ENCODE assay signal across 8 cellular contexts in the genomic region with DNA sequence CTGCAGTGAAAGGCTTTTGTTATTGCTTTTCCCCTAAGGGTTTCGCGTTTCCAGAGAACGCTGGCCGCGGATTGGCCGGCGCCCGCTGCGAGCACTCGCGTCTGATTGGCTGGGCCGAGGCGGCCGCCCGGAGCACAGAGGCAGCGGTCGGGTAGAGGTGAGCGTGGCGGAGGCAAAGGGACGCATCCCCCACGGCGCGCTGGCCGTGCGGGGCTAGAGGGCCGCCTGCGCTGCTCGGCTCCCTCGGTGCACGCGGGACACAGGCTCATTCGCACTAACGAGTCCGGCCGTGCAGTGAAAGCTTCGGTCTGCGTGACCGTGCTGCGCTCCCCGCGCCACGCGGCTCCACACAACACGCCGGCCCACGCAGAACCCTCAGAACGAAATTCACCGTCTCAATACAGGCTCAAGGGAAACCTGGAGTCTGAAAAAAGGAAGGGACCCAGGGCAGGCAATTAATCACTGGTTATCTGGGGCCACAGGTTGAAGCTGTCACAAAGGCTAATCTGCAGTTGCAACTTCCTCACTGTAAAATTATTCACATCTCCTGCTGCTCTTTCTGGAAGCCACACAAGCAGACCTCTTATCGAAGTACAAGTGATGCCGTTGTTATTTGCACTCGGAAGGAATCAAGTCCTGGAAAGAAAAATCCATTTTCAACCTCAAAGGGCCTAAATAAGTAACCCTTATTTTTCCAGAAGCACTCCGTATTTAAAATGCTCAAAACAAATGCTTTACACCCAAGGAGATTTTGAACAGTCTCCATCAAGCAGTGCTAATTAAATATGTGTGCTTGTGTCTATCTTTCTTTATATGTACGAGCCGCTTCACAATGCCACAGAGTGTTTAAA.
DNase-seq lines count a peak whose midpoint lies in the region; ATAC-seq and TF ChIP-seq lines count a peak whose summit lies in the region.

No MANE protein-coding gene starts in this region.

- TF ChIP-seq POLR2A in GM18526 (IDR thresholded peaks at IDR 0.05; ENCODE audit: extremely low read depth, insufficient read length) = peak; percentile 25

- H3K4me2 ChIP-seq in neural progenitor cell = peak overlapping the region; percentile 70

- DNase-seq in Ammon's horn (ENCODE audit: low spot score) = peak; percentile 93
- DNase-seq in NCI-H510A treated with DMSO at 0.1 percent for 48 hours (lab: John Stamatoyannopoulos, UW) = peak; percentile 77
- DNase-seq in activated naive CD4-positive, alpha-beta T cell treated with anti-CD3 and anti-CD28 coated beads, Interleukin-2, amount 50 U/mL, for 16 hours = peak; percentile 23
- peak; percentile 76 to 95 (median 90) for DNase-seq in head of caudate nucleus
- DNase-seq in neural progenitor cell (ENCODE audit: low spot score) = peak; percentile 93
- DNase-seq in GM19240 (ENCODE audit: insufficient read length, low spot score) = no peak

- H3K36me3 Mint-ChIP-seq in neural progenitor cell = peaks cover 20% of the 10 kb centered on the region

- no peaks in the 10 kb centered on the region for H3K9me3 ChIP-seq in neural progenitor cell (ENCODE audit: low read depth)

- peaks cover 63% of the 10 kb centered on the region for H3F3A ChIP-seq in neural progenitor cell (ENCODE audit: low read depth)

- H3K4me1 ChIP-seq in neural progenitor cell = peaks cover 68% of the 10 kb centered on the region

- intact Hi-C loops in head of caudate nucleus (cut with DNase I) = loop anchor here (5.0 kb wide), 1 partner anchor 90 kb away; no protein-coding TSS in a partner anchor

- H3K27ac ChIP-seq in neural progenitor cell = peak overlapping the region; percentile 69

- TF ChIP-seq CTCF in neural progenitor cell (IDR thresholded peaks at IDR 0.05) = no peak

- ATAC-seq in HG03108 (IDR thresholded peaks at IDR 0.05; ENCODE audit: unreplicated experiment) = peak; percentile 16

- no peaks in the 10 kb centered on the region for H3K36me3 ChIP-seq in neural progenitor cell

- no peak overlapping the region for H3K9ac ChIP-seq in neural progenitor cell

- H3K4me1 Mint-ChIP-seq in neural progenitor cell = peaks cover 44% of the 10 kb centered on the region

- peak overlapping the region; percentile 76 for H3K4me3 Mint-ChIP-seq in neural progenitor cell

- no peaks in the 10 kb centered on the region for H3K9me3 Mint-ChIP-seq in neural progenitor cell

- H3K79me2 ChIP-seq in neural progenitor cell (ENCODE audit: low read depth) = peaks cover 100% of the 10 kb centered on the region

- peaks cover 2% of the 10 kb centered on the region for H3K27me3 Mint-ChIP-seq in neural progenitor cell (ENCODE audit: insufficient read depth, low read depth)

- H4K20me1 ChIP-seq in neural progenitor cell (ENCODE audit: low read depth) = peaks cover 99% of the 10 kb centered on the region

- no peaks in the 10 kb centered on the region for H3K27me3 ChIP-seq in neural progenitor cell

- no peak overlapping the region for H2AFZ ChIP-seq in neural progenitor cell (replicated peaks)

- H3K4me3 ChIP-seq in neural progenitor cell = peak overlapping the region; percentile 40

- no peak overlapping the region for H3K27ac Mint-ChIP-seq in neural progenitor cell
